Comparison of ENCODE assay signal across 8 cellular contexts in genomic region chr2:113876503-113877387, GRCh38. TPM values are rescaled to one million over a fixed set of nuclear protein-coding genes. Genes with fewer than 3 reads are reported as not detected.
DNase-seq lines count a peak whose midpoint lies in the region; ATAC-seq and TF ChIP-seq lines count a peak whose summit lies in the region.

No MANE protein-coding gene starts in this region.

- no peaks in the 10 kb centered on the region for H3K4me1 ChIP-seq in endodermal cell (ENCODE audit: control insufficient read depth, insufficient read depth, low read length)
- H3K4me1 ChIP-seq in psoas muscle = peaks cover 6% of the 10 kb centered on the region

- H3K27ac ChIP-seq in endodermal cell (ENCODE audit: low read depth, low read length) = no peak overlapping the region
- no peak overlapping the region for H3K27ac ChIP-seq in psoas muscle

- H3K4me3 ChIP-seq in endodermal cell (ENCODE audit: low read length) (no peak overlapping the region), psoas muscle (no peak overlapping the region)

- H3K27me3 Mint-ChIP-seq in endodermal cell (ENCODE audit: insufficient read depth) = no peaks in the 10 kb centered on the region

- no peaks in the 10 kb centered on the region for H3K9me3 Mint-ChIP-seq in endodermal cell

- no peak overlapping the region for H3K4me3 Mint-ChIP-seq in endodermal cell

- H3K9ac ChIP-seq in endodermal cell (ENCODE audit: extremely low read depth, low read length, poor library complexity, severe bottlenecking) = no peak overlapping the region

- H3K36me3 Mint-ChIP-seq in endodermal cell (ENCODE audit: low read depth) = peaks cover 2% of the 10 kb centered on the region

- ATAC-seq in psoas muscle (no peak), HG03159 (IDR thresholded peaks at IDR 0.05; ENCODE audit: unreplicated experiment) (no peak), HG03280 (IDR thresholded peaks at IDR 0.05; ENCODE audit: unreplicated experiment) (no peak), HG02840 (IDR thresholded peaks at IDR 0.05; ENCODE audit: low FRiP score, unreplicated experiment) (no peak)

- H3K9me3 ChIP-seq in endodermal cell (ENCODE audit: control insufficient read depth, low read length) (no peaks in the 10 kb centered on the region), psoas muscle (no peaks in the 10 kb centered on the region)

- peak; percentile 93 for DNase-seq in NCI-H2029 (lab: John Stamatoyannopoulos, UW)
- peak; percentile 86 for DNase-seq in activated CD4-positive, alpha-beta T cell treated with anti-CD3 and anti-CD28 coated beads for 48 hours
- peak; percentile 69 for DNase-seq in endodermal cell
- DNase-seq in stimulated activated CD4-positive, alpha-beta T cell treated with anti-CD3 and anti-CD28 coated beads, Interleukin-4, amount 100 ng/mL, for 4 hours = peak; percentile 39 to 82
- DNase-seq in psoas muscle = no peak

- H3K4me1 Mint-ChIP-seq in endodermal cell = peaks cover 3% of the 10 kb centered on the region

- TF ChIP-seq CTCF in endodermal cell (conservative IDR thresholded peaks at IDR 0.05) (peak; percentile 39), psoas muscle (IDR thresholded peaks at IDR 0.05) (no peak)

- intact Hi-C loops in psoas muscle (cut with DNase I) = no loop called here

- H3K27me3 ChIP-seq in endodermal cell (ENCODE audit: control insufficient read depth, insufficient read depth, low read length, poor library complexity, severe bottlenecking) (no peaks in the 10 kb centered on the region), psoas muscle (ENCODE audit: insufficient read depth in 3 of 3, low read length in 2 of 3) (no peaks in the 10 kb centered on the region)

- no peaks in the 10 kb centered on the region for H3K36me3 ChIP-seq in endodermal cell (ENCODE audit: control insufficient read depth, insufficient read depth, low read length)
- H3K36me3 ChIP-seq in psoas muscle (ENCODE audit: insufficient read depth in 1 of 2, low read depth in 1 of 2) = no peaks in the 10 kb centered on the region

- H3K27ac Mint-ChIP-seq in endodermal cell = no peak overlapping the region

- 89% methylated on average over 15 to 19 of the region's 19 CpGs for WGBS in endodermal cell (ENCODE audit: insufficient coverage in 1 of 2, insufficient read length in 1 of 2), 2 experiments
- WGBS in psoas muscle, 3 donors = 67 to 72% (median 67%) methylated on average over 19 of the region's 19 CpGs

RNA-seq across cellular contexts. Expression of gene ACTR3, which starts 13.1 kb away (rescaled TPM):
- 100 to 1,000 TPM; 168 to 192 TPM for total RNA-seq in endodermal cell
- polyA plus RNA-seq in endodermal cell (2013, experiment 1 of 2) = 124 TPM
- polyA plus RNA-seq in endodermal cell (2013, experiment 2 of 2) = 117 TPM
- total RNA-seq in psoas muscle = 100 to 1,000 TPM in 1 of 4 donors, 10 to 100 TPM in 3; 55.5 to 113 (median 88.2) TPM
- polyA plus RNA-seq in psoas muscle = 100 to 1,000 TPM in 1 of 3 donors, 10 to 100 TPM in 2; 34.3 to 104 (median 79.7) TPM

Comparison
In these comparisons a context has a peak if more than half of its experiments do, and no peak if none do; other contexts are left out.
1. DNase-seq: peak in NCI-H2029 (single experiment), activated CD4-positive, alpha-beta T cell treated with anti-CD3 and anti-CD28 coated beads for 48 hours (single experiment), endodermal cell (single experiment) and stimulated activated CD4-positive, alpha-beta T cell treated with anti-CD3 and anti-CD28 coated beads, Interleukin-4, amount 100 ng/mL, for 4 hours (2 of 2); none in psoas muscle (0 of 2).